In the genomic region with DNA sequence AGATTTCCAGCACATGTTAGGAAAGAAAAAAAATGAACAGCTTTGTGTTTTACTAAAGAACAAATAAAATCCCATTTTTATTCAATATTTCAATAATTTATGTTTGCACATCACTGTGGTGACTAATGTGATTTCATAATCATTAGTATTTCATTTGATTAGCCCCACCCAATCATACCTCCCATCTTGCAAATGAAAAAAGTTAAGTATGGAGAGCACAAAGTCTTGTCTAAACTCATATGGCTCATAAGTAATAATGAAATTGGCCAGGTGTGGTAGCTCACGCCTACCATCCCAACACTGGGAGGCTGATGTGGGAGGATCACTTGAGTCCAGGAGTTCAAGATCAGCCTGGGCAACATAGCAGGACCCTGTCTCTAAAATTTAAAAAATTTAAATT, we compare ENCODE assay signal across 29 cellular contexts.
"Had no signal": no experiment of that assay in that cellular context is flagged by ENCODE, and none has a peak within 500 bp of the region (broad histone marks: within the 10 kb centered on the region; RNA-seq: fewer than 3 reads in every experiment).

No MANE protein-coding gene starts in this region.

- H3K27me3 Mint-ChIP-seq: activated B cell treated with CpG ODN at 0.5 μM for 24 hours; activated CD8-positive, alpha-beta T cell treated with anti-CD3 and anti-CD28 coated beads for 36 hours; activated naive CD8-positive, alpha-beta T cell; activated T-helper 17 cell treated with anti-CD3 and anti-CD28 coated beads, Interleukin-2, amount 50 U/mL, for 72 hours; effector memory CD8-positive, alpha-beta T cell; T-helper 17 cell had no signal

- H3K9me3 ChIP-seq: adrenal gland, ascending aorta, esophagus squamous epithelium had no signal

- H3K27me3 ChIP-seq: adrenal gland, ascending aorta, esophagus squamous epithelium had no signal

- H3K9me3 Mint-ChIP-seq: activated B cell treated with CpG ODN at 0.5 μM for 24 hours; activated CD8-positive, alpha-beta T cell treated with anti-CD3 and anti-CD28 coated beads for 36 hours; activated T-cell treated with anti-CD3 and anti-CD28 coated beads, Interleukin-2, amount 50 U/mL, for 4 hours; activated T-helper 17 cell treated with anti-CD3 and anti-CD28 coated beads, Interleukin-2, amount 50 U/mL, for 72 hours; brain; effector memory CD8-positive, alpha-beta T cell; T-helper 2 cell treated with Interferon-gamma antibody and Interleukin-4, amounts not matched to agents 5 μg/mL and 100 μg/mL, for 36 hours had no signal

- H3K4me3 ChIP-seq: adrenal gland, ascending aorta, esophagus squamous epithelium had no signal

- H3K4me1 Mint-ChIP-seq: activated T-helper 17 cell treated with anti-CD3 and anti-CD28 coated beads, Interleukin-2, amount 50 U/mL, for 72 hours had no signal

- H3K4me3 Mint-ChIP-seq: activated B cell treated with CpG ODN at 0.5 μM for 24 hours; activated CD8-positive, alpha-beta T cell treated with anti-CD3 and anti-CD28 coated beads for 36 hours; activated naive CD8-positive, alpha-beta T cell; activated T-cell treated with anti-CD3 and anti-CD28 coated beads, Interleukin-2, amount 50 U/mL, for 4 hours; activated T-helper 17 cell treated with anti-CD3 and anti-CD28 coated beads, Interleukin-2, amount 50 U/mL, for 72 hours; effector memory CD8-positive, alpha-beta T cell; T-helper 17 cell; T-helper 2 cell treated with Interferon-gamma antibody and Interleukin-4, amounts not matched to agents 5 μg/mL and 100 μg/mL, for 36 hours had no signal

- DNase-seq: activated B cell treated with CpG ODN at 0.5 μM for 24 hours; activated CD4-positive, alpha-beta T cell treated with anti-CD3 and anti-CD28 coated beads for 48 hours; activated CD4-positive, alpha-beta T cell treated with anti-CD3 and anti-CD28 coated beads, Interleukin-2, amount 50 U/mL, for 1 hour; activated CD4-positive, alpha-beta T cell treated with anti-CD3 and anti-CD28 coated beads, Interleukin-2, amount 50 U/mL, for 48 hours; activated CD8-positive, alpha-beta memory T cell treated with anti-CD3 and anti-CD28 coated beads for 24 hours; activated CD8-positive, alpha-beta T cell treated with anti-CD3 and anti-CD28 coated beads for 36 hours; activated effector memory CD4-positive, alpha-beta T cell treated with Interleukin-2 at 50 U/mL for 16 hours; activated gamma-delta T cell treated with Interleukin-2 at 50 U/mL for 16 hours; activated naive CD4-positive, alpha-beta T cell treated with anti-CD3 and anti-CD28 coated beads, Interleukin-2, amount 50 U/mL, for 16 hours; activated naive CD4-positive, alpha-beta T cell treated with Interleukin-2 at 50 U/mL for 16 hours; activated T-cell treated with anti-CD3 and anti-CD28 coated beads, Interleukin-2, amount 50 U/mL, for 4 hours; caudate nucleus; cortex of kidney; dermis blood vessel endothelial cell; effector CD4-positive, alpha-beta T cell; effector memory CD8-positive, alpha-beta T cell; esophagus squamous epithelium; glutamatergic neuron; T-helper 1 cell; T-helper 17 cell; T1000; WERI-Rb-1 had no signal

- H3K27ac Mint-ChIP-seq: activated CD8-positive, alpha-beta T cell treated with anti-CD3 and anti-CD28 coated beads for 36 hours; activated naive CD8-positive, alpha-beta T cell; activated T-helper 17 cell treated with anti-CD3 and anti-CD28 coated beads, Interleukin-2, amount 50 U/mL, for 72 hours; brain; effector memory CD8-positive, alpha-beta T cell; T-helper 17 cell; T-helper 2 cell treated with Interferon-gamma antibody and Interleukin-4, amounts not matched to agents 5 μg/mL and 100 μg/mL, for 36 hours had no signal

- H3K27ac ChIP-seq: adrenal gland, ascending aorta, epithelial cell of prostate, esophagus squamous epithelium, WERI-Rb-1 had no signal
